ENCODE assay signal across 24 cellular contexts in the genomic region with DNA sequence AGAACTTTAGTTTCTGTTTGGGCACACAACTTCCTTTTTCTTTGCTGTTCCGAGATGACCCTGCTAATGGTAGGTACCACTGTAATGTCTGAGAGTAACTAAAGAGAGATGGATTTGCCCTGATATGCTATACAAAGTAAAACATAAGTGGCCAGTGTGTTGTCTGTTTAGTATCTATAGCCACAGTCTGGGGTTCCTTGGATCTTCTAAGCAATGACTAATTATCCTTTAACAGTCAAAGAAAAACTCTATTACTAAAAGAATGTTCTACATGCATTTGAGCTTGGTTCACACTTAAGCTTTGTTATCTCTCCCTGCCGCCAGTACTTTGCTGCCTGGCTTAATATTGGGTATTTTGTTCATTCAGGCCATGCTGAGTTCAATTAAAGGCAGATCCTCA.
"Had no signal": no experiment of that assay in that cellular context is flagged by ENCODE, and none has a peak within 500 bp of the region (broad histone marks: within the 10 kb centered on the region; RNA-seq: fewer than 3 reads in every experiment).

No MANE protein-coding gene starts in this region.

- H2AFZ ChIP-seq: hepatocyte, parathyroid adenoma had no signal

- H3K36me3 ChIP-seq: colonic mucosa, esophagus muscularis mucosa, gastroesophageal sphincter, heart left ventricle, lower lobe of right lung, stomach, thyroid gland had no signal

- H3K9ac ChIP-seq: parathyroid adenoma had no signal

- H3K4me3 Mint-ChIP-seq: dendritic cell treated with granulocyte-macrophage colony-stimulating factor and Interleukin-4, amounts not matched to agents 40 ng/mL and 50 ng/mL, for 4 days; natural killer cell; stimulated activated effector memory CD8-positive, alpha-beta T cell treated with anti-CD3 and anti-CD28 coated beads, Interleukin-12 subunit alpha, Interleukin-12 subunit beta, amount 100 ng/mL, for 72 hours; type B pancreatic cell had no signal

- H3K4me2 ChIP-seq: hepatocyte had no signal

- DNase-seq: colonic mucosa; effector CD8-positive, alpha-beta T cell; foreskin keratinocyte; heart left ventricle; islet precursor cell; kidney glomerular epithelial cell; left ventricle myocardium superior; lower lobe of right lung; natural killer cell; stimulated activated CD4-positive, alpha-beta T cell treated with anti-CD3 and anti-CD28 coated beads, Interleukin-2, amount 100 ng/mL, for 24 hours; stimulated activated CD4-positive, alpha-beta T cell treated with anti-CD3 and anti-CD28 coated beads, Interleukin-4, amount 100 ng/mL, for 24 hours; stimulated activated naive CD4-positive, alpha-beta T cell treated with Interleukin-2 at 50 U/mL for 16 hours; stomach; thyroid gland had no signal

- FAIRE-seq: endothelial cell of umbilical vein had no signal

- H3K9me3 Mint-ChIP-seq: type B pancreatic cell had no signal

- H3K4me1 ChIP-seq: colonic mucosa, esophagus muscularis mucosa, gastroesophageal sphincter, heart left ventricle, lower lobe of right lung, parathyroid adenoma, stomach, thyroid gland had no signal

- H3K27me3 Mint-ChIP-seq: dendritic cell treated with granulocyte-macrophage colony-stimulating factor and Interleukin-4, amounts not matched to agents 40 ng/mL and 50 ng/mL, for 4 days; progenitor cell of endocrine pancreas; type B pancreatic cell had no signal

- H3K4me3 ChIP-seq: colonic mucosa, esophagus muscularis mucosa, gastroesophageal sphincter, heart left ventricle, hepatocyte, lower lobe of right lung, stomach, thyroid gland had no signal

- H3K4me1 Mint-ChIP-seq: natural killer cell; stimulated activated effector memory CD8-positive, alpha-beta T cell treated with anti-CD3 and anti-CD28 coated beads, Interleukin-12 subunit alpha, Interleukin-12 subunit beta, amount 100 ng/mL, for 72 hours had no signal

- H3K27ac Mint-ChIP-seq: dendritic cell treated with granulocyte-macrophage colony-stimulating factor and Interleukin-4, amounts not matched to agents 40 ng/mL and 50 ng/mL, for 4 days; natural killer cell; progenitor cell of endocrine pancreas; stimulated activated effector memory CD8-positive, alpha-beta T cell treated with anti-CD3 and anti-CD28 coated beads, Interleukin-12 subunit alpha, Interleukin-12 subunit beta, amount 100 ng/mL, for 72 hours; type B pancreatic cell had no signal

- ATAC-seq: foreskin keratinocyte; gastroesophageal sphincter; heart left ventricle; left ventricle myocardium superior; lower lobe of right lung; natural killer cell; sciatic nerve; stimulated activated effector memory CD8-positive, alpha-beta T cell treated with anti-CD3 and anti-CD28 coated beads, Interleukin-12 subunit alpha, Interleukin-12 subunit beta, amount 100 ng/mL, for 72 hours had no signal

- H3K79me2 ChIP-seq: hepatocyte, parathyroid adenoma had no signal

- H3K36me3 Mint-ChIP-seq: natural killer cell; stimulated activated effector memory CD8-positive, alpha-beta T cell treated with anti-CD3 and anti-CD28 coated beads, Interleukin-12 subunit alpha, Interleukin-12 subunit beta, amount 100 ng/mL, for 72 hours; type B pancreatic cell had no signal

- H3K27me3 ChIP-seq: colonic mucosa, esophagus muscularis mucosa, foreskin keratinocyte, gastroesophageal sphincter, heart left ventricle, hepatocyte, stomach, thyroid gland had no signal

- H3K9me3 ChIP-seq: colonic mucosa, esophagus muscularis mucosa, gastroesophageal sphincter, heart left ventricle, lower lobe of right lung, stomach, thyroid gland had no signal

- H3K27ac ChIP-seq: colonic mucosa, esophagus muscularis mucosa, foreskin keratinocyte, gastroesophageal sphincter, heart left ventricle, hepatocyte, lower lobe of right lung, parathyroid adenoma, stomach, thyroid gland had no signal
